1 cellular context compared by ENCODE assay signal in the genomic region with DNA sequence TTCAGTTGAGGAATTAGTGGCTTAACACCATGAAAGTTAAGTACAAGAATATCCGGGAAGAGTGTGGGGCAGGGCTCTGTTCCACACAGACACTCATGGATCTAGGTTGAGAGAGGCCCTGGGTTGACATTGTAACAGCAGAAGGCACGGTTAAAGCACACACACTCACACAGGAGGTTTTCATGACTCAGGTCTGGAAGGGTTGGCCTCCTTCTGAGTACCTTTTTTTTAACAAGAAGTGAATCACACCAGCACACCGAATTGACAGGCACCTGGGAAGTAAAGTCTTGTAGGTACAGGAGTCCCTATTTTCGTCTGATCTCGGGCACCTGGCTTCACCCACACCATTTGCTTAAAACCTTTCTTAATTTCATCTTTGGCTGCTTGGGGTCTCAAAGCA.
TF ChIP-seq lines count a peak whose summit lies in the region.

No MANE protein-coding gene starts in this region.

TF ChIP-seq in H1, 55 proteins besides CTCF, POLR2A, EP300 and RAD21 (continued from another document):
- no peak for TF ChIP-seq TCF12 (IDR thresholded peaks at IDR 0.05; ENCODE audit: low read depth, low read length)
- no peak for TF ChIP-seq EGR1 (IDR thresholded peaks at IDR 0.05; ENCODE audit: borderline replicate concordance, low read depth, low read length)
- TF ChIP-seq SIRT6 (IDR thresholded peaks at IDR 0.05; ENCODE audit: low read length) = no peak
- no peak for TF ChIP-seq SP4 (IDR thresholded peaks at IDR 0.05; ENCODE audit: low read length)
TF ChIP-seq in H1: peak in this region for 0.
